ENCODE assay signal across 28 cellular contexts in the genomic region with DNA sequence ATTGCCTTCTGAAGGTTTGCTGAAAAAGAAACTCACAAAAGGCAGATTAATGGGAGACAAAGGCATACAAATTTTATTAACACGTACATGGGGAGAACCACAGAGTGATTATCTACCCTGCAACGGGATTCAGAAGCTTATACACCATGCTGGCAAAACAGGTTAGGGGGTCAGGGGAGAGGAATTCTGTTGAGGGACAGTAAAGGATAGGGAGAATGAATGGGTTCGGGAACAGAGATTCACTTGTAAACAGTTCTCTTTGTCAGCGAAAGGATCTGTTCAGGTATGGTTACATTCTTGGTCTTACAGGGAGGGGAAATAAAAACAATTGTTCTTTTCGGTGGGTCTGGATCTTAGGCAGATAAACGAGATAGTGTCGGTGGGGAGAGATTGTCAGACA. TPM values are rescaled to one million over a fixed set of nuclear protein-coding genes. Genes with fewer than 3 reads are reported as not detected.
"Had no signal": no experiment of that assay in that cellular context is flagged by ENCODE, and none has a peak within 500 bp of the region (broad histone marks: within the 10 kb centered on the region; RNA-seq: fewer than 3 reads in every experiment).

No MANE protein-coding gene starts in this region.

- H3K9me3 Mint-ChIP-seq: natural killer cell; stimulated activated effector memory CD8-positive, alpha-beta T cell treated with anti-CD3 and anti-CD28 coated beads, Interleukin-12 subunit alpha, Interleukin-12 subunit beta, amount 100 ng/mL, for 72 hours; stimulated activated naive CD8-positive, alpha-beta T cell treated with anti-CD3 and anti-CD28 coated beads, Interleukin-15, Interleukin-2, amounts not matched to agents 100 ng/mL and 50 ng/mL, for 24 hours had no signal

- H3K27ac Mint-ChIP-seq: natural killer cell; nephron; neural progenitor cell; progenitor cell of endocrine pancreas; stimulated activated effector memory CD8-positive, alpha-beta T cell treated with anti-CD3 and anti-CD28 coated beads, Interleukin-12 subunit alpha, Interleukin-12 subunit beta, amount 100 ng/mL, for 72 hours; stimulated activated naive B cell treated with anti-CD40 and anti-IgM and Interleukin-4, amounts not matched to agents 10 μg/mL and 1 μg/mL and 100 μg/mL, for 72 hours; stimulated activated naive CD8-positive, alpha-beta T cell treated with anti-CD3 and anti-CD28 coated beads, Interleukin-15, Interleukin-2, amounts not matched to agents 100 ng/mL and 50 ng/mL, for 24 hours had no signal

- H3K4me1 Mint-ChIP-seq: natural killer cell; nephron; neural progenitor cell; stimulated activated effector memory CD8-positive, alpha-beta T cell treated with anti-CD3 and anti-CD28 coated beads, Interleukin-12 subunit alpha, Interleukin-12 subunit beta, amount 100 ng/mL, for 72 hours; stimulated activated naive B cell treated with anti-CD40 and anti-IgM and Interleukin-4, amounts not matched to agents 10 μg/mL and 1 μg/mL and 100 μg/mL, for 72 hours had no signal

- H3K9ac ChIP-seq: neural progenitor cell, parathyroid adenoma had no signal

- DNase-seq: natural killer cell; occipital lobe; ovary; psoas muscle; right cardiac atrium; right lobe of liver; stimulated activated CD4-positive, alpha-beta T cell treated with anti-CD3 and anti-CD28 coated beads, Interleukin-15, amount 100 ng/mL, for 24 hours; stimulated activated CD4-positive, alpha-beta T cell treated with anti-CD3 and anti-CD28 coated beads, Interleukin-2, amount 100 ng/mL, for 24 hours; stimulated activated CD4-positive, alpha-beta T cell treated with anti-CD3 and anti-CD28 coated beads, Interleukin-2, amount 100 ng/mL, for 48 hours; stimulated activated CD4-positive, alpha-beta T cell treated with anti-CD3 and anti-CD28 coated beads, Interleukin-4, amount 100 ng/mL, for 24 hours; stimulated activated naive B cell treated with anti-CD40 and anti-IgM and Interleukin-4, amounts not matched to agents 10 μg/mL and 1 μg/mL and 100 μg/mL, for 72 hours; stimulated activated naive CD4-positive, alpha-beta T cell treated with Interleukin-2 at 50 U/mL for 16 hours; stomach; thyroid gland; trophoblast cell; upper lobe of left lung had no signal

- H3K79me2 ChIP-seq: parathyroid adenoma had no signal

- H3K4me2 ChIP-seq: neural progenitor cell had no signal

- H3K9me3 ChIP-seq: ovary, psoas muscle, right lobe of liver, stomach, thoracic aorta, thyroid gland, tibial nerve, upper lobe of left lung, vagina had no signal

- H3K36me3 Mint-ChIP-seq: natural killer cell; neural progenitor cell; stimulated activated effector memory CD8-positive, alpha-beta T cell treated with anti-CD3 and anti-CD28 coated beads, Interleukin-12 subunit alpha, Interleukin-12 subunit beta, amount 100 ng/mL, for 72 hours; stimulated activated naive B cell treated with anti-CD40 and anti-IgM and Interleukin-4, amounts not matched to agents 10 μg/mL and 1 μg/mL and 100 μg/mL, for 72 hours had no signal

- H3K4me3 Mint-ChIP-seq: natural killer cell; nephron; neural progenitor cell; stimulated activated effector memory CD8-positive, alpha-beta T cell treated with anti-CD3 and anti-CD28 coated beads, Interleukin-12 subunit alpha, Interleukin-12 subunit beta, amount 100 ng/mL, for 72 hours; stimulated activated naive B cell treated with anti-CD40 and anti-IgM and Interleukin-4, amounts not matched to agents 10 μg/mL and 1 μg/mL and 100 μg/mL, for 72 hours; stimulated activated naive CD8-positive, alpha-beta T cell treated with anti-CD3 and anti-CD28 coated beads, Interleukin-15, Interleukin-2, amounts not matched to agents 100 ng/mL and 50 ng/mL, for 24 hours had no signal

- H3K27me3 ChIP-seq: neural progenitor cell, ovary, right lobe of liver, thyroid gland, upper lobe of left lung, vagina had no signal

- H3K4me1 ChIP-seq: neural progenitor cell, parathyroid adenoma, psoas muscle, stomach, thyroid gland, tibial nerve, upper lobe of left lung, vagina had no signal

- H2AFZ ChIP-seq: neural progenitor cell, parathyroid adenoma had no signal

- H3K27ac ChIP-seq: neural progenitor cell, ovary, parathyroid adenoma, psoas muscle, right lobe of liver, skin epidermis, stomach, thoracic aorta, thyroid gland, tibial nerve, upper lobe of left lung, vagina had no signal

- ATAC-seq: natural killer cell; psoas muscle; right cardiac atrium; right lobe of liver; stimulated activated effector memory CD8-positive, alpha-beta T cell treated with anti-CD3 and anti-CD28 coated beads, Interleukin-12 subunit alpha, Interleukin-12 subunit beta, amount 100 ng/mL, for 72 hours; stimulated activated naive B cell treated with anti-CD40 and anti-IgM and Interleukin-4, amounts not matched to agents 10 μg/mL and 1 μg/mL and 100 μg/mL, for 72 hours had no signal

RNA-seq across cellular contexts. Expression of a gene that starts 54.3 kb away (rescaled TPM):
- total RNA-seq: occipital lobe, subcutaneous adipose tissue, temporal lobe, thoracic aorta, tibial nerve, vagina had no signal
